Comparison of ENCODE assay signal across 13 cellular contexts in genomic region chr20:2801459-2801728, GRCh38. TPM values are rescaled to one million over a fixed set of nuclear protein-coding genes. Genes with fewer than 3 reads are reported as not detected.
A peak's percentile ranks its signal among the peaks of the same experiment; 100 is the strongest.
DNase-seq lines count a peak whose midpoint lies in the region; ATAC-seq and TF ChIP-seq lines count a peak whose summit lies in the region.
"Had no signal": no experiment of that assay in that cellular context is flagged by ENCODE, and none has a peak within 500 bp of the region (broad histone marks: within the 10 kb centered on the region; RNA-seq: fewer than 3 reads in every experiment).

No MANE protein-coding gene starts in this region.

- peak overlapping the region in 6 of 8 donors; percentile 74 to 92 (median 81) for H3K4me3 Mint-ChIP-seq in CD4-positive, alpha-beta memory T cell
- peak overlapping the region; percentile 79 for H3K4me3 Mint-ChIP-seq in activated T-helper 1 cell treated with anti-CD3 and anti-CD28 coated beads, Interleukin-12 subunit alpha, Interleukin-12 subunit beta, Interleukin-2, Interleukin-4 antibody, amounts not matched to agents 30 ng/mL and 10 ng/mL and 1 ng/mL, durations not matched to agents 14 hours and 24 hours and 36 hours
- peak overlapping the region; percentile 86 for H3K4me3 Mint-ChIP-seq in mesothelial cell of epicardium

- intact Hi-C loops in CD4-positive, alpha-beta memory T cell (cut with micrococcal nuclease), result no loop called here
- intact Hi-C loops in activated T-helper 1 cell treated with anti-CD3 and anti-CD28 coated beads, Interleukin-12 subunit alpha, Interleukin-12 subunit beta, Interleukin-2, Interleukin-4 antibody, amounts not matched to agents 30 ng/mL and 10 ng/mL and 1 ng/mL, durations not matched to agents 14 hours and 24 hours and 36 hours (cut with micrococcal nuclease), result no loop called here
- intact Hi-C loops in left ventricle myocardium superior (cut with micrococcal nuclease), result no loop called here

- ATAC-seq in GM19438 (IDR thresholded peaks at IDR 0.05; ENCODE audit: low read depth, unreplicated experiment) (peak; percentile 6), left ventricle myocardium superior (no peak)
- no peak for ATAC-seq in activated CD4-positive, CD25-positive, alpha-beta regulatory T cell treated with anti-CD3 and anti-CD28 coated beads, Interleukin-2, amount 50 U/mL, for 24 hours

- CTCF ChIA-PET in CD4-positive, alpha-beta memory T cell (lab: Charles Lee; ENCODE audit: partially characterized antibody), result no interaction called here
- CTCF ChIA-PET in GM10248 (lab: Yijun Ruan, JAX), result interaction anchor here (1.0 kb wide), 2 partner anchors 9 to 10 kb away, joined by 3 read pairs; no protein-coding TSS in a partner anchor

- H3K36me3 Mint-ChIP-seq in CD4-positive, alpha-beta memory T cell, result no peaks in the 10 kb centered on the region
- H3K36me3 Mint-ChIP-seq in activated T-helper 1 cell treated with anti-CD3 and anti-CD28 coated beads, Interleukin-12 subunit alpha, Interleukin-12 subunit beta, Interleukin-2, Interleukin-4 antibody, amounts not matched to agents 30 ng/mL and 10 ng/mL and 1 ng/mL, durations not matched to agents 14 hours and 24 hours and 36 hours (ENCODE audit: low read depth), result peaks cover 8% of the 10 kb centered on the region
- peaks cover 7% of the 10 kb centered on the region for H3K36me3 Mint-ChIP-seq in mesothelial cell of epicardium

- no peak overlapping the region for H3K27ac ChIP-seq in CD4-positive, alpha-beta memory T cell (ENCODE audit: low read depth, low read length)

- POLR2A ChIA-PET in CD4-positive, alpha-beta memory T cell (lab: Charles Lee; ENCODE audit: partially characterized antibody), result no interaction called here
- POLR2A ChIA-PET in GM10248 (lab: Yijun Ruan, JAX), result no interaction called here

- peaks cover 11% of the 10 kb centered on the region for H3K27me3 ChIP-seq in CD4-positive, alpha-beta memory T cell (ENCODE audit: insufficient read depth, low read length)

- peaks cover 0 to 2% (median 0%) of the 10 kb centered on the region in 8 donors for H3K9me3 Mint-ChIP-seq in CD4-positive, alpha-beta memory T cell
- no peaks in the 10 kb centered on the region for H3K9me3 Mint-ChIP-seq in activated T-helper 1 cell treated with anti-CD3 and anti-CD28 coated beads, Interleukin-12 subunit alpha, Interleukin-12 subunit beta, Interleukin-2, Interleukin-4 antibody, amounts not matched to agents 30 ng/mL and 10 ng/mL and 1 ng/mL, durations not matched to agents 14 hours and 24 hours and 36 hours
- no peaks in the 10 kb centered on the region for H3K9me3 Mint-ChIP-seq in mesothelial cell of epicardium

- H3K4me1 ChIP-seq in CD4-positive, alpha-beta memory T cell (ENCODE audit: insufficient read depth, low read length), result peaks cover 23% of the 10 kb centered on the region

- TF ChIP-seq CTCF in mesothelial cell of epicardium (IDR thresholded peaks at IDR 0.05; ENCODE audit: unreplicated experiment), result no peak
- no peak for TF ChIP-seq CTCF in GM10248 (IDR thresholded peaks at IDR 0.05; ENCODE audit: control extremely low read depth, extremely low read depth, low read depth, missing control alignments)

- no peak overlapping the region for H3K4me3 ChIP-seq in CD4-positive, alpha-beta memory T cell (ENCODE audit: low read length in 2 of 2)

- peaks cover 19 to 37% (median 24%) of the 10 kb centered on the region in 4 donors for H3K4me1 Mint-ChIP-seq in CD4-positive, alpha-beta memory T cell
- peaks cover 28% of the 10 kb centered on the region for H3K4me1 Mint-ChIP-seq in activated T-helper 1 cell treated with anti-CD3 and anti-CD28 coated beads, Interleukin-12 subunit alpha, Interleukin-12 subunit beta, Interleukin-2, Interleukin-4 antibody, amounts not matched to agents 30 ng/mL and 10 ng/mL and 1 ng/mL, durations not matched to agents 14 hours and 24 hours and 36 hours (ENCODE audit: low read depth)
- peaks cover 34% of the 10 kb centered on the region for H3K4me1 Mint-ChIP-seq in mesothelial cell of epicardium

- DNase-seq in CD4-positive, alpha-beta memory T cell, result no peak
- no peak for DNase-seq in activated T-helper 1 cell treated with anti-CD3 and anti-CD28 coated beads, Interleukin-12 subunit alpha, Interleukin-12 subunit beta, Interleukin-2, Interleukin-4 antibody, amounts not matched to agents 30 ng/mL and 10 ng/mL and 1 ng/mL, durations not matched to agents 14 hours and 24 hours and 36 hours (ENCODE audit: low spot score)
- DNase-seq in mesothelial cell of epicardium (ENCODE audit: low spot score in 2 of 2, unreplicated experiment in 2 of 2) (no peak), left ventricle myocardium superior (no peak), inferior parietal cortex (ENCODE audit: extremely low spot score) (no peak), GM10248 (ENCODE audit: extremely low spot score) (no peak)
- DNase-seq: DMS153, HCEC 1CT, NCI-H2029 had no signal

- peaks cover 58 to 74% of the 10 kb centered on the region in 2 donors for H3K27me3 Mint-ChIP-seq in CD4-positive, alpha-beta memory T cell
- peaks cover 79% of the 10 kb centered on the region for H3K27me3 Mint-ChIP-seq in activated T-helper 1 cell treated with anti-CD3 and anti-CD28 coated beads, Interleukin-12 subunit alpha, Interleukin-12 subunit beta, Interleukin-2, Interleukin-4 antibody, amounts not matched to agents 30 ng/mL and 10 ng/mL and 1 ng/mL, durations not matched to agents 14 hours and 24 hours and 36 hours (ENCODE audit: insufficient read depth)
- H3K27me3 Mint-ChIP-seq in mesothelial cell of epicardium (ENCODE audit: low read depth), result peaks cover 59% of the 10 kb centered on the region

- H3K36me3 ChIP-seq in CD4-positive, alpha-beta memory T cell (ENCODE audit: insufficient read depth, low read length), result no peaks in the 10 kb centered on the region

- H3K9me3 ChIP-seq in CD4-positive, alpha-beta memory T cell (ENCODE audit: control insufficient read depth in 1 of 2, low read length in 2 of 2), result no peaks in the 10 kb centered on the region

- no peak overlapping the region for H3K27ac Mint-ChIP-seq in CD4-positive, alpha-beta memory T cell
- H3K27ac Mint-ChIP-seq in activated T-helper 1 cell treated with anti-CD3 and anti-CD28 coated beads, Interleukin-12 subunit alpha, Interleukin-12 subunit beta, Interleukin-2, Interleukin-4 antibody, amounts not matched to agents 30 ng/mL and 10 ng/mL and 1 ng/mL, durations not matched to agents 14 hours and 24 hours and 36 hours, result no peak overlapping the region
- peak overlapping the region; percentile 1 for H3K27ac Mint-ChIP-seq in mesothelial cell of epicardium

RNA-seq across cellular contexts. Expression of gene CPXM1, which starts 1.0 kb away (rescaled TPM):
- total RNA-seq in CD4-positive, alpha-beta memory T cell, result not detected
- not detected for polyA plus RNA-seq in CD4-positive, alpha-beta memory T cell
- total RNA-seq in activated T-helper 1 cell treated with anti-CD3 and anti-CD28 coated beads, Interleukin-12 subunit alpha, Interleukin-12 subunit beta, Interleukin-2, Interleukin-4 antibody, amounts not matched to agents 30 ng/mL and 10 ng/mL and 1 ng/mL, durations not matched to agents 14 hours and 24 hours and 36 hours, result 0.31 and 0.76 TPM in 2 replicates
- 152 to 160 TPM (median 155 TPM) in 3 replicates for total RNA-seq in mesothelial cell of epicardium
- total RNA-seq in left ventricle myocardium superior, result 1.7 TPM

RNA-seq across cellular contexts. Expression of gene C20orf141, which starts 13.4 kb away (rescaled TPM):
- not detected for total RNA-seq in CD4-positive, alpha-beta memory T cell
- not detected for polyA plus RNA-seq in CD4-positive, alpha-beta memory T cell
- not detected in 2 replicates for total RNA-seq in activated T-helper 1 cell treated with anti-CD3 and anti-CD28 coated beads, Interleukin-12 subunit alpha, Interleukin-12 subunit beta, Interleukin-2, Interleukin-4 antibody, amounts not matched to agents 30 ng/mL and 10 ng/mL and 1 ng/mL, durations not matched to agents 14 hours and 24 hours and 36 hours
- total RNA-seq in mesothelial cell of epicardium (not detected in 3 replicates), left ventricle myocardium superior (not detected)
- total RNA-seq: lung microvascular endothelial cell, skeletal muscle tissue had no signal

RNA-seq across cellular contexts. Expression of gene TMEM239, which starts 14.8 kb away (rescaled TPM):
- not detected for total RNA-seq in CD4-positive, alpha-beta memory T cell
- polyA plus RNA-seq in CD4-positive, alpha-beta memory T cell, result not detected
- not detected in 2 replicates for total RNA-seq in activated T-helper 1 cell treated with anti-CD3 and anti-CD28 coated beads, Interleukin-12 subunit alpha, Interleukin-12 subunit beta, Interleukin-2, Interleukin-4 antibody, amounts not matched to agents 30 ng/mL and 10 ng/mL and 1 ng/mL, durations not matched to agents 14 hours and 24 hours and 36 hours
- not detected in 3 replicates for total RNA-seq in mesothelial cell of epicardium
- not detected for total RNA-seq in left ventricle myocardium superior
- total RNA-seq: lung microvascular endothelial cell, skeletal muscle tissue had no signal

RNA-seq across cellular contexts. Expression of gene PCED1A, which starts 39.1 kb away (rescaled TPM):
- 10 to 100 TPM; 82.8 to 83.1 TPM for total RNA-seq in CD4-positive, alpha-beta memory T cell
- polyA plus RNA-seq in CD4-positive, alpha-beta memory T cell, result 10 to 100 TPM; 17.9 to 18.1 TPM
- 24.0 and 27.9 TPM in 2 replicates for total RNA-seq in activated T-helper 1 cell treated with anti-CD3 and anti-CD28 coated beads, Interleukin-12 subunit alpha, Interleukin-12 subunit beta, Interleukin-2, Interleukin-4 antibody, amounts not matched to agents 30 ng/mL and 10 ng/mL and 1 ng/mL, durations not matched to agents 14 hours and 24 hours and 36 hours
- total RNA-seq in mesothelial cell of epicardium (108 to 113 TPM (median 108 TPM) in 3 replicates), left ventricle myocardium superior (10.2 TPM)

RNA-seq across cellular contexts. Expression of gene VPS16, which starts 39.2 kb away (rescaled TPM):
- 10 to 100 TPM; 57.2 to 61.1 TPM for total RNA-seq in CD4-positive, alpha-beta memory T cell
- polyA plus RNA-seq in CD4-positive, alpha-beta memory T cell, result 10 to 100 TPM; 38.3 to 44.6 TPM
- total RNA-seq in activated T-helper 1 cell treated with anti-CD3 and anti-CD28 coated beads, Interleukin-12 subunit alpha, Interleukin-12 subunit beta, Interleukin-2, Interleukin-4 antibody, amounts not matched to agents 30 ng/mL and 10 ng/mL and 1 ng/mL, durations not matched to agents 14 hours and 24 hours and 36 hours, result 46.0 and 48.9 TPM in 2 replicates
- total RNA-seq in mesothelial cell of epicardium (46.0 to 51.6 TPM (median 47.7 TPM) in 3 replicates), left ventricle myocardium superior (15.8 TPM)

Comparison
In these comparisons a context has a peak if more than half of its experiments do, and no peak if none do; other contexts are left out.
1. RNA of gene CPXM1, which starts 1.0 kb away (total RNA-seq): 152 to 160 TPM in mesothelial cell of epicardium; 1.7 TPM in left ventricle myocardium superior (single experiment), 0.31 to 0.76 TPM in activated T-helper 1 cell treated with anti-CD3 and anti-CD28 coated beads, Interleukin-12 subunit alpha, Interleukin-12 subunit beta, Interleukin-2, Interleukin-4 antibody, amounts not matched to agents 30 ng/mL and 10 ng/mL and 1 ng/mL, durations not matched to agents 14 hours and 24 hours and 36 hours and not detected in CD4-positive, alpha-beta memory T cell; every median in the first group is over 10 times any median in the second.
2. Peak in every context shown above with its lines, with median percentiles within 50 percentile points of each other: H3K4me3 Mint-ChIP-seq.